In genomic region chr1:198734323-198735008, GRCh38 we compare ENCODE assay signal across 10 cellular contexts.
A peak's percentile ranks its signal among the peaks of the same experiment; 100 is the strongest.
DNase-seq lines count a peak whose midpoint lies in the region; ATAC-seq, FAIRE-seq and TF ChIP-seq lines count a peak whose summit lies in the region.
"Had no signal": no experiment of that assay in that cellular context is flagged by ENCODE, and none has a peak within 500 bp of the region (broad histone marks: within the 10 kb centered on the region; RNA-seq: fewer than 3 reads in every experiment).

No MANE protein-coding gene starts in this region.

- no peak for DNase-seq in activated naive CD8-positive, alpha-beta T cell treated with anti-CD3 and anti-CD28 coated beads, Interleukin-2, amount 50 U/mL, for 24 hours
- DNase-seq in glomerular visceral epithelial cell (ENCODE audit: extremely low spot score) (no peak), ascending aorta (ENCODE audit: low spot score in 2 of 2) (no peak), pancreas (no peak), neuronal stem cell (ENCODE audit: low spot score) (no peak)
- DNase-seq: colonic mucosa, NCI-H1417 had no signal

- H3K4ac ChIP-seq in neuronal stem cell (ENCODE audit: low read length), result no peak overlapping the region

- intact Hi-C loops in ascending aorta (cut with DNase I) (no loop called here), pancreas (cut with DNase I) (no loop called here)

- peaks cover 81% of the 10 kb centered on the region for H3K36me3 Mint-ChIP-seq in activated naive CD8-positive, alpha-beta T cell treated with anti-CD3 and anti-CD28 coated beads, Interleukin-2, amount 50 U/mL, for 24 hours (ENCODE audit: low read depth)

- H3K36me3 ChIP-seq in ascending aorta (no peaks in the 10 kb centered on the region), pancreas (no peaks in the 10 kb centered on the region), neuronal stem cell (replicated peaks in 1 of 2; ENCODE audit: control insufficient read depth in 2 of 2, insufficient read depth in 2 of 2, low read length in 2 of 2) (no peaks in the 10 kb centered on the region)
- H3K36me3 ChIP-seq: colonic mucosa had no signal

- H3K9me3 Mint-ChIP-seq in activated naive CD8-positive, alpha-beta T cell treated with anti-CD3 and anti-CD28 coated beads, Interleukin-2, amount 50 U/mL, for 24 hours, result peaks cover 28% of the 10 kb centered on the region

- peaks cover 67% of the 10 kb centered on the region for H3K4me1 Mint-ChIP-seq in activated naive CD8-positive, alpha-beta T cell treated with anti-CD3 and anti-CD28 coated beads, Interleukin-2, amount 50 U/mL, for 24 hours

- peak overlapping the region; percentile 7 for H3K4me3 Mint-ChIP-seq in activated naive CD8-positive, alpha-beta T cell treated with anti-CD3 and anti-CD28 coated beads, Interleukin-2, amount 50 U/mL, for 24 hours

- ATAC-seq in GM18505 (IDR thresholded peaks at IDR 0.05; ENCODE audit: unreplicated experiment), result peak; percentile 91
- ATAC-seq in GM21367 (IDR thresholded peaks at IDR 0.05; ENCODE audit: unreplicated experiment), result peak; percentile 93
- peak; percentile 94 for ATAC-seq in HG03196 (IDR thresholded peaks at IDR 0.05; ENCODE audit: unreplicated experiment)
- ATAC-seq in activated naive CD8-positive, alpha-beta T cell treated with anti-CD3 and anti-CD28 coated beads, Interleukin-2, amount 50 U/mL, for 24 hours, result peak; percentile 87
- ATAC-seq in pancreas, result no peak

- H3K4me1 ChIP-seq in ascending aorta (no peaks in the 10 kb centered on the region), pancreas (peaks cover 0 to 4% (median 2%) of the 10 kb centered on the region in 3 donors), neuronal stem cell (ENCODE audit: control insufficient read depth in 2 of 2, insufficient read depth in 1 of 2, low read depth in 1 of 2, low read length in 2 of 2) (no peaks in the 10 kb centered on the region)
- H3K4me1 ChIP-seq: colonic mucosa had no signal

- H2BK120ac ChIP-seq in neuronal stem cell (ENCODE audit: low read depth, low read length), result no peak overlapping the region

- no peak for TF ChIP-seq CTCF in ascending aorta (IDR thresholded peaks at IDR 0.05)
- no peak for TF ChIP-seq CTCF in pancreas (IDR thresholded peaks at IDR 0.05)

- H3K9ac ChIP-seq in neuronal stem cell (ENCODE audit: low read depth, low read length, poor library complexity), result no peak overlapping the region

- H3K4me2 ChIP-seq in neuronal stem cell (ENCODE audit: insufficient read depth, low read length, poor library complexity, severe bottlenecking), result no peak overlapping the region

- no peak overlapping the region for H3K27ac ChIP-seq in ascending aorta
- H3K27ac ChIP-seq in pancreas, result no peak overlapping the region
- no peak overlapping the region for H3K27ac ChIP-seq in neuronal stem cell (replicated peaks; ENCODE audit: low read length)
- H3K27ac ChIP-seq: colonic mucosa had no signal

- peak overlapping the region; percentile 93 for H3K27ac Mint-ChIP-seq in activated naive CD8-positive, alpha-beta T cell treated with anti-CD3 and anti-CD28 coated beads, Interleukin-2, amount 50 U/mL, for 24 hours

- no peaks in the 10 kb centered on the region for H3K9me3 ChIP-seq in ascending aorta
- H3K9me3 ChIP-seq in pancreas, result no peaks in the 10 kb centered on the region
- H3K9me3 ChIP-seq in neuronal stem cell (replicated peaks in 1 of 2; ENCODE audit: control insufficient read depth in 2 of 2, insufficient read depth in 1 of 2, low read depth in 1 of 2, low read length in 2 of 2), result no peaks in the 10 kb centered on the region
- H3K9me3 ChIP-seq: colonic mucosa had no signal

- H2BK12ac ChIP-seq in neuronal stem cell (ENCODE audit: low read length), result no peak overlapping the region

- no peak for FAIRE-seq in pancreas (lab: Jason Lieb, UNC)

- no peak overlapping the region for H3K4me3 ChIP-seq in ascending aorta
- H3K4me3 ChIP-seq in pancreas, result no peak overlapping the region
- no peak overlapping the region for H3K4me3 ChIP-seq in neuronal stem cell (ENCODE audit: low read length in 2 of 2)
- H3K4me3 ChIP-seq: colonic mucosa had no signal

- no peak overlapping the region for H3K23ac ChIP-seq in neuronal stem cell (ENCODE audit: low read depth, low read length, poor library complexity)

- H3K14ac ChIP-seq in neuronal stem cell (ENCODE audit: low read length), result no peak overlapping the region

- no peak overlapping the region for H2AFZ ChIP-seq in neuronal stem cell (ENCODE audit: low read length)

- no peaks in the 10 kb centered on the region for H3K27me3 Mint-ChIP-seq in activated naive CD8-positive, alpha-beta T cell treated with anti-CD3 and anti-CD28 coated beads, Interleukin-2, amount 50 U/mL, for 24 hours

- H2AK5ac ChIP-seq in neuronal stem cell (ENCODE audit: low read depth, low read length), result no peak overlapping the region

- H3K79me1 ChIP-seq in neuronal stem cell (ENCODE audit: low read depth, low read length), result no peaks in the 10 kb centered on the region

- no peak for TF ChIP-seq POLR2A in GM18505 (IDR thresholded peaks at IDR 0.05; ENCODE audit: borderline replicate concordance, extremely low read depth, insufficient read depth, insufficient read length)

- no peak overlapping the region for H2BK15ac ChIP-seq in neuronal stem cell (ENCODE audit: low read length)

- no peak overlapping the region for H2BK5ac ChIP-seq in neuronal stem cell (ENCODE audit: low read length)

- no peak overlapping the region for H3K18ac ChIP-seq in neuronal stem cell (ENCODE audit: low read length)

- H4K8ac ChIP-seq in neuronal stem cell (ENCODE audit: low read depth, low read length), result no peak overlapping the region

- H4K91ac ChIP-seq in neuronal stem cell (ENCODE audit: low read depth, low read length, poor library complexity), result no peak overlapping the region

- no peaks in the 10 kb centered on the region for H3K27me3 ChIP-seq in ascending aorta
- H3K27me3 ChIP-seq in pancreas, result no peaks in the 10 kb centered on the region
- H3K27me3 ChIP-seq in neuronal stem cell (ENCODE audit: control insufficient read depth in 3 of 3, insufficient read depth in 3 of 3, low read depth in 1 of 3, low read length in 3 of 3), result no peaks in the 10 kb centered on the region
- H3K27me3 ChIP-seq: colonic mucosa had no signal

- 46 to 47% methylated on average over 2 of the region's 2 CpGs for WGBS in pancreas, 2 donors
- WGBS in neuronal stem cell (ENCODE audit: extremely low coverage in 2 of 2, insufficient read length in 2 of 2, insufficient replicate concordance in 1 of 2), 2 donors, result no CpG with 5 or more reads among the region's 2 CpGs

Comparison
In these comparisons a context has a peak if more than half of its experiments do, and no peak if none do; other contexts are left out.
1. ATAC-seq: peak in GM18505 (single experiment), GM21367 (single experiment), HG03196 (single experiment) and activated naive CD8-positive, alpha-beta T cell treated with anti-CD3 and anti-CD28 coated beads, Interleukin-2, amount 50 U/mL, for 24 hours (single experiment); none in pancreas (0 of 4).